ENCODE assay signal across 15 cellular contexts in the genomic region with DNA sequence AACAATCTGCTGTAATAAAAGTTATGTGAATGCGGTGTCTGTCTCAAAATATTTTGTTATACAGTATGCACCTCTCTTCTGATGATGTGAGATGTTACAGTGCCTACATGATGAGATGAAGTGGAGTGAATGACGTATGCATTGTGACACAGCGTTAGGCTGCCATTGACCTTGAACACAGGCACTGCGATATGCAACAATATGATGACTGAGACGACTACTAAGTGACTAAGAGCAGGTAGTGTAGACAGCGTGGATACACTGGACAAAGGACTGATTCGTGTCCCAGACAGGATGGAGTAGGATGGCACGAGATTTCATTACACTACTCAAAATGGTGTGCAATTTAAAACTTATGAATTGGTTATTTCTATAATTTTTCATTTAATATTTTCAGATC. TPM values are rescaled to one million over a fixed set of nuclear protein-coding genes. Genes with fewer than 3 reads are reported as not detected.
DNase-seq lines count a peak whose midpoint lies in the region; FAIRE-seq and TF ChIP-seq lines count a peak whose summit lies in the region.
"Had no signal": no experiment of that assay in that cellular context is flagged by ENCODE, and none has a peak within 500 bp of the region (broad histone marks: within the 10 kb centered on the region; RNA-seq: fewer than 3 reads in every experiment).

No MANE protein-coding gene starts in this region.

- H3K27me3 Mint-ChIP-seq in HFFc6 (ENCODE audit: insufficient read depth) (peaks cover 1% of the 10 kb centered on the region; the same call in 1 of the 2 replicates), endodermal cell (ENCODE audit: insufficient read depth) (no peaks in the 10 kb centered on the region)
- peaks cover 4 to 34% of the 10 kb centered on the region in 2 donors for H3K27me3 Mint-ChIP-seq in CD8-positive, alpha-beta memory T cell

- H2BK120ac ChIP-seq in H1 (replicated peaks; ENCODE audit: low read depth, low read length) (no peak overlapping the region), trophoblast cell (ENCODE audit: insufficient read depth, low read length, poor library complexity) (no peak overlapping the region)

- H3K79me1 ChIP-seq in H1 (ENCODE audit: low read depth, low read length) (no peaks in the 10 kb centered on the region; the same call in 1 of the 2 replicates), trophoblast cell (ENCODE audit: low read length) (no peaks in the 10 kb centered on the region)

- H4K20me1 ChIP-seq in H1 (replicated peaks in 1 of 2; ENCODE audit: control insufficient read depth in 1 of 2, insufficient read depth in 2 of 2, low read length in 2 of 2) = no peaks in the 10 kb centered on the region
- H4K20me1 ChIP-seq: BLaER1 had no signal

- no peak overlapping the region for H3K56ac ChIP-seq in H1 (replicated peaks; ENCODE audit: insufficient read length, low read depth, low read length)

- H3K4me2 ChIP-seq in H1 (ENCODE audit: insufficient read depth in 1 of 2, low read depth in 2 of 2, low read length in 2 of 2) (no peak overlapping the region), trophoblast cell (ENCODE audit: low read length) (no peak overlapping the region)
- H3K4me2 ChIP-seq: BLaER1 had no signal

- H3K18ac ChIP-seq in H1 (ENCODE audit: extremely low read depth, low read length) (no peak overlapping the region), trophoblast cell (ENCODE audit: low read length) (no peak overlapping the region)

- H3K4me1 Mint-ChIP-seq in HFFc6 (ENCODE audit: low read depth) = peaks cover 95% of the 10 kb centered on the region
- H3K4me1 Mint-ChIP-seq in endodermal cell = peaks cover 31% of the 10 kb centered on the region
- no peaks in the 10 kb centered on the region for H3K4me1 Mint-ChIP-seq in CD8-positive, alpha-beta memory T cell
- H3K4me1 Mint-ChIP-seq: activated T-helper 17 cell treated with anti-CD3 and anti-CD28 coated beads, Interleukin-2, amount 50 U/mL, for 72 hours; immature natural killer cell had no signal

- no peak for TF ChIP-seq EP300 in H1 (IDR thresholded peaks at IDR 0.05; ENCODE audit: borderline replicate concordance in 1 of 2, low read depth in 2 of 2, low read length in 2 of 2)

- H3K36me3 ChIP-seq in H1 (ENCODE audit: control insufficient read depth in 2 of 4, insufficient read depth in 4 of 4, low read length in 3 of 4) (no peaks in the 10 kb centered on the region), trophoblast cell (ENCODE audit: control insufficient read depth in 1 of 2, insufficient read depth in 2 of 2, low read length in 2 of 2) (no peaks in the 10 kb centered on the region), endodermal cell (ENCODE audit: control insufficient read depth, insufficient read depth, low read length) (no peaks in the 10 kb centered on the region)
- H3K36me3 ChIP-seq in CD8-positive, alpha-beta memory T cell (ENCODE audit: insufficient read depth, low read length) = no peaks in the 10 kb centered on the region
- H3K36me3 ChIP-seq: BLaER1 had no signal

- H4K91ac ChIP-seq in H1 (replicated peaks; ENCODE audit: insufficient read length, low read length) (no peak overlapping the region), trophoblast cell (ENCODE audit: low read depth, low read length) (no peak overlapping the region)

- no peaks in the 10 kb centered on the region; the same call in 1 of the 2 replicates for H3K23me2 ChIP-seq in H1 (ENCODE audit: low read depth, low read length)

- WGBS in H1 (ENCODE audit: extremely low coverage in 1 of 2, insufficient coverage in 1 of 2, insufficient read length in 1 of 2, insufficient replicate concordance in 2 of 2, low coverage in 1 of 2, low lambda C conversion rate in 2 of 2, missing lambda C conversion rate in 1 of 2), 2 experiments = 89% methylated on average over 8 of the region's 8 CpGs; no CpG with 5 or more reads in 1 of the 2 experiments
- WGBS in trophoblast cell (ENCODE audit: extremely low coverage, insufficient coverage, insufficient read length) = no CpG with 5 or more reads among the region's 8 CpGs
- 95 to 98% methylated on average over 6 to 8 of the region's 8 CpGs for WGBS in endodermal cell (ENCODE audit: insufficient coverage in 1 of 2, insufficient read length in 1 of 2), 2 experiments

- no peaks in the 10 kb centered on the region for H3K79me2 ChIP-seq in H1 (ENCODE audit: control insufficient read depth in 1 of 2, insufficient read depth in 2 of 2, low read length in 2 of 2)
- no peaks in the 10 kb centered on the region for H3K79me2 ChIP-seq in trophoblast cell (ENCODE audit: control insufficient read depth, insufficient read depth, low read length, poor library complexity)

- H2BK5ac ChIP-seq in H1 (ENCODE audit: low read depth, low read length) = no peak overlapping the region; the same call in 1 of the 2 replicates
- H2BK5ac ChIP-seq in trophoblast cell (ENCODE audit: low read depth, low read length, poor library complexity) = no peak overlapping the region

- H3K9me3 Mint-ChIP-seq in HFFc6 (no peaks in the 10 kb centered on the region), endodermal cell (no peaks in the 10 kb centered on the region)
- no peaks in the 10 kb centered on the region for H3K9me3 Mint-ChIP-seq in CD8-positive, alpha-beta memory T cell
- H3K9me3 Mint-ChIP-seq: activated CD8-positive, alpha-beta T cell treated with anti-CD3 and anti-CD28 coated beads for 36 hours; activated T-helper 17 cell treated with anti-CD3 and anti-CD28 coated beads, Interleukin-2, amount 50 U/mL, for 72 hours; immature natural killer cell had no signal

- CTCF ChIA-PET in H1 (lab: Charles Lee; ENCODE audit: partially characterized antibody) = no interaction called here
- CTCF ChIA-PET in CD8-positive, alpha-beta memory T cell (lab: Charles Lee) = no interaction called here

- TF ChIP-seq RAD21 in H1 (IDR thresholded peaks at IDR 0.05 in 1 of 2, conservative IDR thresholded peaks at IDR 0.05 in 1 of 2; ENCODE audit: low read depth in 2 of 2, low read length in 2 of 2) = no peak

- H3K14ac ChIP-seq in H1 (ENCODE audit: insufficient read length) = no peak overlapping the region
- H3K14ac ChIP-seq in trophoblast cell (ENCODE audit: low read length) = peak overlapping the region; percentile 5

- TF ChIP-seq CTCF in D721Med (IDR thresholded peaks at IDR 0.05; ENCODE audit: insufficient read depth, missing control alignments) (no peak), HFFc6 (IDR thresholded peaks at IDR 0.05) (no peak), H1 (IDR thresholded peaks at IDR 0.05; ENCODE audit: control extremely low read depth in 1 of 3, insufficient read depth in 1 of 3, low read depth in 1 of 3, low read length in 3 of 3) (no peak), endodermal cell (conservative IDR thresholded peaks at IDR 0.05) (no peak)

- H2AFZ ChIP-seq in H1 (ENCODE audit: low read length) = no peak overlapping the region
- no peak overlapping the region for H2AFZ ChIP-seq in trophoblast cell (ENCODE audit: insufficient read depth, low read length, poor library complexity)

- FAIRE-seq in D721Med (lab: Jason Lieb, UNC) (peak; percentile 66), H1 (lab: Jason Lieb, UNC) (no peak)
- FAIRE-seq: GM12892, TTC549 had no signal

- H3K4me3 Mint-ChIP-seq in HFFc6 (peak overlapping the region; percentile 80), endodermal cell (no peak overlapping the region)
- no peak overlapping the region for H3K4me3 Mint-ChIP-seq in CD8-positive, alpha-beta memory T cell
- H3K4me3 Mint-ChIP-seq: activated CD8-positive, alpha-beta T cell treated with anti-CD3 and anti-CD28 coated beads for 36 hours; activated T-helper 17 cell treated with anti-CD3 and anti-CD28 coated beads, Interleukin-2, amount 50 U/mL, for 72 hours; immature natural killer cell had no signal

- H3K9ac ChIP-seq in H1 (replicated peaks in 1 of 4; ENCODE audit: extremely low read depth in 1 of 4, low read depth in 3 of 4, low read length in 3 of 4) = no peak overlapping the region
- H3K9ac ChIP-seq in trophoblast cell (ENCODE audit: low read length) = no peak overlapping the region
- no peak overlapping the region for H3K9ac ChIP-seq in endodermal cell (ENCODE audit: extremely low read depth, low read length, poor library complexity, severe bottlenecking)
- H3K9ac ChIP-seq: BLaER1 had no signal

- DNase-seq in D721Med (ENCODE audit: insufficient read length, low spot score) (no peak), HFFc6 (no peak), H1 (ENCODE audit: low read depth in 1 of 2, low spot score in 2 of 2) (no peak), trophoblast cell (no peak), endodermal cell (no peak), C1 segment of cervical spinal cord (lab: John Stamatoyannopoulos, UW) (no peak)
- no peak for DNase-seq in stimulated activated CD4-positive, alpha-beta T cell treated with anti-CD3 and anti-CD28 coated beads, Interleukin-2, amount 100 ng/mL, for 24 hours
- no peak for DNase-seq in CD8-positive, alpha-beta memory T cell
- DNase-seq: activated CD8-positive, alpha-beta T cell treated with anti-CD3 and anti-CD28 coated beads for 36 hours; immature natural killer cell; occipital lobe had no signal

- H2AK5ac ChIP-seq in H1 (ENCODE audit: low read depth, low read length) = peak overlapping the region; percentile 71; the same call in 1 of the 2 replicates
- no peak overlapping the region for H2AK5ac ChIP-seq in trophoblast cell (ENCODE audit: low read length)

- H4K5ac ChIP-seq in H1 (ENCODE audit: insufficient read length, low read depth, low read length) = no peak overlapping the region

- H2BK20ac ChIP-seq in H1 (ENCODE audit: low read length) = no peak overlapping the region

- H3K36me3 Mint-ChIP-seq in HFFc6 (ENCODE audit: low read depth) = peaks cover 67% of the 10 kb centered on the region
- no peaks in the 10 kb centered on the region for H3K36me3 Mint-ChIP-seq in endodermal cell (ENCODE audit: low read depth)
- H3K36me3 Mint-ChIP-seq in CD8-positive, alpha-beta memory T cell = no peaks in the 10 kb centered on the region
- H3K36me3 Mint-ChIP-seq: immature natural killer cell had no signal

- no peak overlapping the region for H3K27ac ChIP-seq in H1 (ENCODE audit: low read depth, low read length)
- no peak overlapping the region for H3K27ac ChIP-seq in trophoblast cell (ENCODE audit: low read depth, low read length)
- no peak overlapping the region for H3K27ac ChIP-seq in endodermal cell (ENCODE audit: low read depth, low read length)
- no peak overlapping the region for H3K27ac ChIP-seq in CD8-positive, alpha-beta memory T cell (ENCODE audit: low read depth, low read length)
- H3K27ac ChIP-seq: BLaER1 had no signal

- H3K27ac Mint-ChIP-seq in HFFc6 (peak overlapping the region; percentile 98), endodermal cell (no peak overlapping the region)
- H3K27ac Mint-ChIP-seq in CD8-positive, alpha-beta memory T cell = no peak overlapping the region
- H3K27ac Mint-ChIP-seq: activated CD8-positive, alpha-beta T cell treated with anti-CD3 and anti-CD28 coated beads for 36 hours; activated T-helper 17 cell treated with anti-CD3 and anti-CD28 coated beads, Interleukin-2, amount 50 U/mL, for 72 hours; immature natural killer cell had no signal

- H3K4ac ChIP-seq in H1 (replicated peaks; ENCODE audit: insufficient read length, low read depth, low read length) (no peak overlapping the region), trophoblast cell (ENCODE audit: low read depth, low read length) (no peak overlapping the region)

- no peaks in the 10 kb centered on the region for H3K27me3 ChIP-seq in H1 (replicated peaks in 1 of 4; ENCODE audit: control insufficient read depth in 3 of 4, extremely low read depth in 1 of 4, insufficient read depth in 3 of 4, low read length in 3 of 4)
- H3K27me3 ChIP-seq in trophoblast cell (ENCODE audit: insufficient read depth, low read length) = no peaks in the 10 kb centered on the region
- H3K27me3 ChIP-seq in endodermal cell (ENCODE audit: control insufficient read depth, insufficient read depth, low read length, poor library complexity, severe bottlenecking) = no peaks in the 10 kb centered on the region
- H3K27me3 ChIP-seq in CD8-positive, alpha-beta memory T cell (ENCODE audit: insufficient read depth, low read length, poor library complexity, severe bottlenecking) = no peaks in the 10 kb centered on the region
- H3K27me3 ChIP-seq: BLaER1 had no signal

- H4K8ac ChIP-seq in H1 (ENCODE audit: extremely low read depth, insufficient read depth, low read length) (no peak overlapping the region), trophoblast cell (ENCODE audit: low read depth, low read length) (no peak overlapping the region)

- H3K4me1 ChIP-seq in H1 (replicated peaks in 1 of 4; ENCODE audit: control insufficient read depth in 3 of 4, insufficient read depth in 4 of 4, low read length in 3 of 4) = peaks cover 0 to 7% (median 3%) of the 10 kb centered on the region in 4 experiments; a peak in 4 of 7 replicates
- H3K4me1 ChIP-seq in trophoblast cell (ENCODE audit: control insufficient read depth in 1 of 2, insufficient read depth in 2 of 2, low read length in 2 of 2) = peaks cover 3 to 14% of the 10 kb centered on the region in 2 experiments
- peaks cover 9% of the 10 kb centered on the region for H3K4me1 ChIP-seq in endodermal cell (ENCODE audit: control insufficient read depth, insufficient read depth, low read length)
- H3K4me1 ChIP-seq in CD8-positive, alpha-beta memory T cell (ENCODE audit: insufficient read depth, low read length) = no peaks in the 10 kb centered on the region

- H3K23ac ChIP-seq in H1 (ENCODE audit: insufficient read length) (no peak overlapping the region), trophoblast cell (ENCODE audit: low read length) (no peak overlapping the region)

- H2BK15ac ChIP-seq in H1 (ENCODE audit: low read length) = no peak overlapping the region

- H2BK12ac ChIP-seq in H1 (ENCODE audit: low read depth, low read length) (peak overlapping the region; percentile 94; the same call in 1 of the 2 replicates), trophoblast cell (ENCODE audit: low read length) (peak overlapping the region; percentile 9)

- H3K4me3 ChIP-seq in H1 (ENCODE audit: extremely low read depth in 1 of 4, insufficient read depth in 2 of 4, low read depth in 3 of 4, low read length in 4 of 4) (no peak overlapping the region), trophoblast cell (ENCODE audit: low read depth, low read length) (no peak overlapping the region), endodermal cell (ENCODE audit: low read length) (no peak overlapping the region)
- no peak overlapping the region for H3K4me3 ChIP-seq in CD8-positive, alpha-beta memory T cell (ENCODE audit: low read length)
- H3K4me3 ChIP-seq: BLaER1 had no signal

- no peaks in the 10 kb centered on the region for H3K9me3 ChIP-seq in H1 (ENCODE audit: insufficient read depth in 2 of 2, low read depth in 1 of 2, low read length in 1 of 2)
- no peaks in the 10 kb centered on the region for H3K9me3 ChIP-seq in trophoblast cell (ENCODE audit: insufficient read depth, low read depth, low read length)
- no peaks in the 10 kb centered on the region for H3K9me3 ChIP-seq in endodermal cell (ENCODE audit: control insufficient read depth, low read length)
- H3K9me3 ChIP-seq in CD8-positive, alpha-beta memory T cell (ENCODE audit: low read length) = no peaks in the 10 kb centered on the region
- H3K9me3 ChIP-seq: BLaER1 had no signal

- POLR2A ChIA-PET in H1 (lab: Charles Lee; ENCODE audit: partially characterized antibody) = no interaction called here
- POLR2A ChIA-PET in CD8-positive, alpha-beta memory T cell (lab: Charles Lee) = no interaction called here

- H4K12ac ChIP-seq in trophoblast cell (ENCODE audit: low read depth, low read length) = no peak overlapping the region

- no peak for TF ChIP-seq POLR2A in H1 (IDR thresholded peaks at IDR 0.05; ENCODE audit: control extremely low read depth in 1 of 2, low read depth in 2 of 2, low read length in 2 of 2)

RNA-seq across cellular contexts. Expression of gene SGIP1, which starts 8.4 kb away (rescaled TPM):
- 10 to 100 TPM; 53.3 to 72.0 (median 57.9) TPM for total RNA-seq in HFFc6 (2021; fragmentation: NEBNext Ultra II Directional; extraction: Animal tissue kit (Norgen Biotek cat#: 25700))
- total RNA-seq in H1 (2021; fragmentation: NEBNext Ultra II Directional; extraction: Animal tissue kit (Norgen Biotek cat#: 25700)) = 2.0 and 2.1 TPM in 2 replicates
- polyA plus RNA-seq in H1 (2011; rRNA removed) = 1.2 and 1.4 TPM in 2 replicates
- polyA plus RNA-seq in H1 (2011; cell fraction: cytosol; rRNA removed) = 1.3 TPM
- 2.2 TPM for polyA plus RNA-seq in H1 (2011; cell fraction: nucleus; rRNA removed)
- polyA plus RNA-seq in H1 (2012, experiment 1 of 2) = 0.84 to 1.9 TPM (median 1.6 TPM) in 4 replicates
- polyA plus RNA-seq in H1 (2012, experiment 2 of 2) = 0.12 TPM
- 3.0 TPM for polyA plus RNA-seq in H1 (2013, experiment 1 of 2)
- 2.9 TPM for polyA plus RNA-seq in H1 (2013, experiment 2 of 2)
- polyA minus RNA-seq in H1 (2011; rRNA and poly(A)+ RNA removed) = 1.8 and 4.0 TPM in 2 replicates
- not detected for polyA minus RNA-seq in H1 (2011; cell fraction: cytosol; rRNA and poly(A)+ RNA removed)
- polyA minus RNA-seq in H1 (2011; cell fraction: nucleus; rRNA and poly(A)+ RNA removed) = 10.0 TPM
- polyA plus RNA-seq in trophoblast cell (2013) = 0.62 and 0.65 TPM in 2 replicates
- 1 to 10 TPM; 3.8 to 9.4 TPM for total RNA-seq in endodermal cell
- polyA plus RNA-seq in endodermal cell (2013, experiment 1 of 2) = 6.1 TPM
- polyA plus RNA-seq in endodermal cell (2013, experiment 2 of 2) = 5.3 TPM
- total RNA-seq in CD8-positive, alpha-beta memory T cell = not detected
- polyA plus RNA-seq in CD8-positive, alpha-beta memory T cell = not detected
- total RNA-seq: activated CD8-positive, alpha-beta T cell treated with anti-CD3 and anti-CD28 coated beads for 36 hours; activated T-helper 17 cell treated with anti-CD3 and anti-CD28 coated beads, Interleukin-2, amount 50 U/mL, for 72 hours had no signal
- polyA plus RNA-seq: immature natural killer cell had no signal

Comparison
In these comparisons a context has a peak if more than half of its experiments do, and no peak if none do; other contexts are left out.
1. RNA of gene SGIP1, which starts 8.4 kb away (total RNA-seq): 53.3 to 72.0 TPM in HFFc6; 3.8 to 9.4 TPM in endodermal cell, 2.0 to 2.1 TPM in H1 and not detected in CD8-positive, alpha-beta memory T cell; every median in the first group is over 4 times any median in the second.